ENCODE assay signal across 21 cellular contexts in the genomic region with DNA sequence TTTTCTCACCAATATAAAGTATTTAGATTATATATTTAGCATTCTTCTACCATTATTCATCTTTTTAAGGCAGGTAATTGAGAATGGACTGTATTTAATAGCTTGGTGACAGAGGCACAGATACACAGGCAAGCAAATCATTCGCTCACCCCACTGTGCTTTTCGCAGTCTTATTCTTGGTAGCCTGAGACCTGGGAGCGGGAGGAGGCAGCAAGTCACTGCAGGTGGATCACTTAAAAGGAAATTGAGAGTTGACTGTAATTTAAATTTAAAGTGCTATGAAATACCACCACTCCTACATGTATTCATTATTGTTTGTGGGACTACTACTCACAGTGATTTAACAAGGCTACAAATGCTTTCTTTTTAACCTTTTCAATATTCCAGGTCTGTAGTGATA.
"Had no signal": no experiment of that assay in that cellular context is flagged by ENCODE, and none has a peak within 500 bp of the region (broad histone marks: within the 10 kb centered on the region; RNA-seq: fewer than 3 reads in every experiment).

No MANE protein-coding gene starts in this region.

- H3K36me3 ChIP-seq: adrenal gland, thyroid gland had no signal

- H3K9me3 ChIP-seq: esophagus squamous epithelium, thyroid gland had no signal

- H3K4me3 Mint-ChIP-seq: activated B cell treated with CpG ODN at 0.5 μM for 24 hours; activated naive CD4-positive, alpha-beta T cell treated with anti-CD3 and anti-CD28 coated beads for 36 hours; dendritic cell treated with granulocyte-macrophage colony-stimulating factor and Interleukin-4, amounts not matched to agents 40 ng/mL and 50 ng/mL, for 4 days had no signal

- H3K27ac ChIP-seq: adrenal gland, esophagus squamous epithelium, thyroid gland had no signal

- ATAC-seq: heart right ventricle had no signal

- H3K27me3 Mint-ChIP-seq: activated B cell treated with CpG ODN at 0.5 μM for 24 hours; dendritic cell treated with granulocyte-macrophage colony-stimulating factor and Interleukin-4, amounts not matched to agents 40 ng/mL and 50 ng/mL, for 4 days had no signal

- H3K27me3 ChIP-seq: adrenal gland, esophagus squamous epithelium, heart right ventricle, thyroid gland had no signal

- FAIRE-seq: bronchial epithelial cell, endothelial cell of umbilical vein, islet of Langerhans had no signal

- H3K4me3 ChIP-seq: adrenal gland, esophagus squamous epithelium, heart right ventricle, lung, thyroid gland had no signal

- DNase-seq: activated B cell treated with CpG ODN at 0.5 μM for 24 hours; activated CD4-positive, alpha-beta T cell treated with anti-CD3 and anti-CD28 coated beads for 48 hours; activated CD8-positive, alpha-beta memory T cell treated with anti-CD3 and anti-CD28 coated beads for 24 hours; activated CD8-positive, alpha-beta memory T cell treated with anti-CD3 and anti-CD28 coated beads, Interleukin-2, amount 50 U/mL, for 48 hours; activated naive CD4-positive, alpha-beta T cell treated with anti-CD3 and anti-CD28 coated beads for 36 hours; adrenal gland; cerebellar nuclear complex; effector CD8-positive, alpha-beta T cell; esophagus squamous epithelium; heart right ventricle; left colon; retina; stimulated activated CD4-positive, alpha-beta T cell treated with anti-CD3 and anti-CD28 coated beads, Interleukin-12 subunit alpha, Interleukin-12 subunit beta, amount 100 ng/mL, for 4 hours; stimulated activated CD4-positive, alpha-beta T cell treated with anti-CD3 and anti-CD28 coated beads, Interleukin-1b, Interleukin-23, amount 100 ng/mL, for 48 hours; stimulated activated naive CD4-positive, alpha-beta T cell treated with Interleukin-2 at 50 U/mL for 16 hours; thyroid gland had no signal

- H3K27ac Mint-ChIP-seq: activated B cell treated with CpG ODN at 0.5 μM for 24 hours; activated naive CD4-positive, alpha-beta T cell treated with anti-CD3 and anti-CD28 coated beads for 36 hours; dendritic cell treated with granulocyte-macrophage colony-stimulating factor and Interleukin-4, amounts not matched to agents 40 ng/mL and 50 ng/mL, for 4 days had no signal
